ENCODE assay signal across 8 cellular contexts in the genomic region with DNA sequence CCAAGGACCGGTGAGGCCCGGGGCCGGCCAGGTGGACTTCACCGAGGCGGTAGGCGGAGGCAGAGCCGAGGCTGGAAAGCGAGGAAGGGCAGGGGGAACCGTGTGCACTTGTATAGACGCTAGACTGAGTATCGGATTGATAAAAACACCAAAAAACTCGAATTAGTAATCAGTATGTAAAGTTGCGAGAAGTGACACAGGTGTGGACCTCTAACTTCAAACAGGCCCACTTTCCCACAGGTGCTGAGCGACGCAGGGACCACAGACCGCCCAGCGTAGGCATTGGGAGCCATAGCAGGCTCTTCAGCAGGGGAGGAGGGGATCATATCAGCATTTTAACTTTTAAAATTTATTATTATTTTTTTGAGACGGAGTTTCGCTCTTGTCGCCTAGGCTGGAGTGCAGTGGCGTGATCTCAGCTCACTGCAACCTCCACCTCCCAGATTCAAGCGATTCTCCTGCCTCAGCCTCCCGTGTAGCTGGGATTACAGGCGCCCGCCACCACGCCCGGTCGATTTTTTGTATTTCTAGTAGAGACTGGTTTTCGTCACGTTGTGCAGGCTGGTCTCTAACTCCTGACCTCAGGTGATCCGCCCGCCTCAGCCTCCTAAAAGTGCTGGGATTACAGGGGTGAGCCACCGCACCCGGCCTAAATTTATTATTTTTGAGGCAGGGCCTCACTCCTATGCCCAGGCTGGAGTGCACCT. TPM values are rescaled to one million over a fixed set of nuclear protein-coding genes. Genes with fewer than 3 reads are reported as not detected.
A peak's percentile ranks its signal among the peaks of the same experiment; 100 is the strongest.
DNase-seq lines count a peak whose midpoint lies in the region; ATAC-seq and TF ChIP-seq lines count a peak whose summit lies in the region.

No MANE protein-coding gene starts in this region.

- no peak for DNase-seq in Caco-2
- no peak for DNase-seq in NB4 (ENCODE audit: low read depth)
- DNase-seq in osteocyte (ENCODE audit: extremely low spot score, unreplicated experiment), result no peak
- no peak for DNase-seq in cerebellum (ENCODE audit: low spot score)
- no peak for DNase-seq in NCI-H2227 (lab: John Stamatoyannopoulos, UW; ENCODE audit: unreplicated experiment)
- DNase-seq in stimulated activated CD4-positive, alpha-beta T cell treated with anti-CD3 and anti-CD28 coated beads, Interleukin-12 subunit alpha, Interleukin-12 subunit beta, amount 100 ng/mL, for 4 hours, result no peak

- H3K9me3 ChIP-seq in Caco-2 (no peaks in the 10 kb centered on the region), endocrine pancreas (ENCODE audit: control insufficient read depth, low read length) (no peaks in the 10 kb centered on the region)

- H3K27me3 ChIP-seq in Caco-2 (replicated peaks; ENCODE audit: control insufficient read depth, insufficient read depth, low read length), result no peaks in the 10 kb centered on the region
- H3K27me3 ChIP-seq in endocrine pancreas (ENCODE audit: control insufficient read depth, insufficient read depth, low read length), result no peaks in the 10 kb centered on the region

- intact Hi-C loops in Caco-2 (cut with micrococcal nuclease; ENCODE audit: unreplicated experiment), result no loop called here

- H3K4me3 ChIP-seq in Caco-2 (ENCODE audit: low read depth, low read length) (peak overlapping the region; percentile 77), NB4 (ENCODE audit: low read depth, low read length) (peak overlapping the region; percentile 77), endocrine pancreas (ENCODE audit: control insufficient read depth, insufficient read depth, low read length) (peak overlapping the region; percentile 40)

- TSS peak; percentile 61 for BruUV-seq in Caco-2 (replicated peaks; lab: Mats Ljungman, UMichigan)

- no peak for TF ChIP-seq POLR2A in NB4 (IDR thresholded peaks at IDR 0.05; ENCODE audit: extremely low read depth, insufficient read length)

- no peak overlapping the region for H3K27ac Mint-ChIP-seq in Caco-2 (ENCODE audit: unreplicated experiment)
- H3K27ac Mint-ChIP-seq in osteocyte (ENCODE audit: unreplicated experiment), result no peak overlapping the region

- no peaks in the 10 kb centered on the region for H3K9me3 Mint-ChIP-seq in Caco-2 (ENCODE audit: unreplicated experiment)
- H3K9me3 Mint-ChIP-seq in osteocyte (ENCODE audit: unreplicated experiment), result no peaks in the 10 kb centered on the region

- H3K4me1 Mint-ChIP-seq in Caco-2 (ENCODE audit: low read depth, unreplicated experiment) (no peaks in the 10 kb centered on the region), osteocyte (ENCODE audit: unreplicated experiment) (peaks cover 23% of the 10 kb centered on the region)

- peak overlapping the region; percentile 67 for H3K9ac ChIP-seq in endocrine pancreas (ENCODE audit: control insufficient read depth, insufficient read depth, low read length)

- peak overlapping the region; percentile 82 for H3K4me3 Mint-ChIP-seq in Caco-2 (ENCODE audit: unreplicated experiment)
- H3K4me3 Mint-ChIP-seq in osteocyte (ENCODE audit: unreplicated experiment), result peak overlapping the region; percentile 94

- H3K36me3 Mint-ChIP-seq in Caco-2 (ENCODE audit: insufficient read depth, unreplicated experiment) (peaks cover 36% of the 10 kb centered on the region), osteocyte (ENCODE audit: unreplicated experiment) (peaks cover 12% of the 10 kb centered on the region)

- H3K36me3 ChIP-seq in Caco-2 (ENCODE audit: control insufficient read depth, insufficient read depth, low read length) (no peaks in the 10 kb centered on the region), endocrine pancreas (ENCODE audit: control insufficient read depth, insufficient read depth, low read length) (no peaks in the 10 kb centered on the region)

- POLR2A ChIA-PET in Caco-2 (lab: Charles Lee), result interaction anchor here (1.4 kb wide), 1 partner anchor 283 kb away, joined by 4 read pairs; the partner anchor contains the start of genes SAFB and SAFB2

- no peak for ATAC-seq in HG03442 (IDR thresholded peaks at IDR 0.05; ENCODE audit: unreplicated experiment)

- H3K4me1 ChIP-seq in Caco-2, result no peaks in the 10 kb centered on the region; the same call in 1 of the 2 replicates
- H3K4me1 ChIP-seq in endocrine pancreas (ENCODE audit: control insufficient read depth, insufficient read depth, low read length), result no peaks in the 10 kb centered on the region

- CTCF ChIA-PET in Caco-2 (lab: Charles Lee), result interaction anchor here (3.4 kb wide), 1 partner anchor 101 kb away, joined by 56 read pairs; the partner anchor contains the start of gene NRTN

- H3K27me3 Mint-ChIP-seq in Caco-2 (ENCODE audit: insufficient read depth, unreplicated experiment) (no peaks in the 10 kb centered on the region), osteocyte (ENCODE audit: unreplicated experiment) (no peaks in the 10 kb centered on the region)

- TF ChIP-seq CTCF in Caco-2 (IDR thresholded peaks at IDR 0.05; ENCODE audit: insufficient read depth in 1 of 2, low read depth in 1 of 2, low read length in 1 of 2, severe bottlenecking in 1 of 2, unreplicated experiment in 1 of 2), result no peak
- no peak for TF ChIP-seq CTCF in NB4 (IDR thresholded peaks at IDR 0.05; ENCODE audit: low read depth, low read length)
- TF ChIP-seq CTCF in osteocyte (IDR thresholded peaks at IDR 0.05), result no peak

RNA-seq across cellular contexts. Expression of gene VMAC, which starts 0.6 kb away (rescaled TPM):
- total RNA-seq in Caco-2 (2022), result 4.7 and 4.8 TPM in 2 replicates
- total RNA-seq in osteocyte, result 10.0 and 10.7 TPM in 2 replicates
- 5.9 TPM for total RNA-seq in cerebellum

RNA-seq across cellular contexts. Expression of gene NDUFA11, which starts 1.6 kb away (rescaled TPM):
- total RNA-seq in Caco-2 (2022) (272 and 274 TPM in 2 replicates), osteocyte (253 and 259 TPM in 2 replicates), cerebellum (68.1 TPM)

RNA-seq across cellular contexts. Expression of gene CAPS, which starts 8.8 kb away (rescaled TPM):
- total RNA-seq in Caco-2 (2022) (5.8 and 7.2 TPM in 2 replicates), osteocyte (14.4 and 15.6 TPM in 2 replicates), cerebellum (4.4 TPM)

RNA-seq across cellular contexts. Expression of gene FUT5, which starts 34.9 kb away (rescaled TPM):
- total RNA-seq in Caco-2 (2022) (not detected in 2 replicates), osteocyte (not detected in 2 replicates), cerebellum (not detected)

RNA-seq across cellular contexts. Expression of gene FUT3, which starts 54.0 kb away (rescaled TPM):
- total RNA-seq in Caco-2 (2022) (0.26 and 0.34 TPM in 2 replicates), osteocyte (not detected in 2 replicates), cerebellum (0.09 TPM)
